ENCODE assay signal across 19 cellular contexts in the genomic region with DNA sequence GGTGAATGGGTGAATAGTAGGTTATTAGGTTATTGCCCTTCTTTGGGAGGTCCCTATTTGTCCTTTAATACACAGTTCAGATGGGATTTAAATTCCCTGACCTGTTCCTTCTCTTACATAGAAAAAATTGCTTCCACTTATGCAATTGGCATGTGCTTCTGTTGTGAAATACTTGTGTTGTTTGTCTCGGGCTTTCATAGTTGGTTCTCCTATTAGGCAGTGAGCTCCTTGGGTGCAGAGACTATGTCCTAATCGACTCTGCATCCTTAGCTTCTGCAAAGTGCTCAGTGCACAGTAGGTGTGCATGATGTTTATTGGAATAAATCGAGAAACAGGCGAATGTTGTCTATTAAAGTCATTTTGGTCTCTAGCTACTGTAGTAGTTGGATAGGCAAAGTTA. TPM values are rescaled to one million over a fixed set of nuclear protein-coding genes. Genes with fewer than 3 reads are reported as not detected.
DNase-seq lines count a peak whose midpoint lies in the region; ATAC-seq and TF ChIP-seq lines count a peak whose summit lies in the region.
"Had no signal": no experiment of that assay in that cellular context is flagged by ENCODE, and none has a peak within 500 bp of the region (broad histone marks: within the 10 kb centered on the region; RNA-seq: fewer than 3 reads in every experiment).

No MANE protein-coding gene starts in this region.

- peaks cover 13% of the 10 kb centered on the region for H3K9me3 Mint-ChIP-seq in MCF 10A (ENCODE audit: unreplicated experiment)
- peaks cover 6% of the 10 kb centered on the region for H3K9me3 Mint-ChIP-seq in activated T-cell treated with anti-CD3 and anti-CD28 coated beads, Interleukin-2, amount 50 U/mL, for 24 hours

- H3K9ac ChIP-seq in mammary epithelial cell (ENCODE audit: insufficient read depth, low read length) (no peak overlapping the region), adipocyte (ENCODE audit: low read length) (no peak overlapping the region)
- H3K9ac ChIP-seq: KMS-11 had no signal

- H3K9me3 ChIP-seq in mammary epithelial cell (replicated peaks; ENCODE audit: insufficient read depth, low read length) (peaks cover 2% of the 10 kb centered on the region), adipocyte (ENCODE audit: control insufficient read depth, low read length) (peaks cover 7% of the 10 kb centered on the region), left lung (peaks cover 0 to 22% of the 10 kb centered on the region in 2 donors), aorta (ENCODE audit: control insufficient read depth, low read length) (peaks cover 5% of the 10 kb centered on the region)

- no peaks in the 10 kb centered on the region for H4K20me1 ChIP-seq in mammary epithelial cell (ENCODE audit: insufficient read depth, low read length)

- H3K4me3 ChIP-seq in mammary epithelial cell (replicated peaks in 1 of 3; ENCODE audit: insufficient read depth in 1 of 3, low read depth in 2 of 3, low read length in 3 of 3) (no peak overlapping the region), adipocyte (ENCODE audit: low read length) (peak overlapping the region; percentile 81), left lung (no peak overlapping the region), aorta (ENCODE audit: low read length in 2 of 2) (no peak overlapping the region)

- H3K27ac ChIP-seq in mammary epithelial cell (ENCODE audit: insufficient read depth, low read depth, low read length), result no peak overlapping the region
- H3K27ac ChIP-seq in left lung, result no peak overlapping the region
- H3K27ac ChIP-seq in aorta (ENCODE audit: low read depth in 1 of 2, low read length in 2 of 2), result no peak overlapping the region
- H3K27ac ChIP-seq: cardiac muscle cell, KMS-11 had no signal

- ATAC-seq in left lung, result peak; percentile 49
- peak; percentile 36 for ATAC-seq in aorta (ENCODE audit: low FRiP score)

- in situ Hi-C loops in mammary epithelial cell (cut with MboI; ENCODE audit: low sequenced_read_pairs in 2 of 2), result no loop called here

- H3K4me1 ChIP-seq in mammary epithelial cell (ENCODE audit: insufficient read depth, low read length), result no peaks in the 10 kb centered on the region
- peaks cover 21% of the 10 kb centered on the region for H3K4me1 ChIP-seq in adipocyte (ENCODE audit: control insufficient read depth, insufficient read depth, low read length)
- peaks cover 5 to 20% of the 10 kb centered on the region in 2 donors for H3K4me1 ChIP-seq in left lung
- no peaks in the 10 kb centered on the region for H3K4me1 ChIP-seq in aorta (ENCODE audit: control insufficient read depth in 1 of 2, insufficient read depth in 2 of 2, low read length in 2 of 2)

- H3K36me3 ChIP-seq in mammary epithelial cell (ENCODE audit: insufficient read depth, low read length) (no peaks in the 10 kb centered on the region), adipocyte (ENCODE audit: control insufficient read depth, insufficient read depth, low read length, severe bottlenecking) (no peaks in the 10 kb centered on the region), left lung (no peaks in the 10 kb centered on the region), aorta (ENCODE audit: control insufficient read depth in 1 of 2, insufficient read depth in 2 of 2, low read length in 1 of 2) (no peaks in the 10 kb centered on the region)
- H3K36me3 ChIP-seq: cardiac muscle cell had no signal

- DNase-seq in MCF 10A (ENCODE audit: unreplicated experiment), result peak; percentile 51
- no peak for DNase-seq in mammary epithelial cell
- peak; percentile 75 for DNase-seq in adipocyte (ENCODE audit: low read depth)
- no peak for DNase-seq in left lung
- DNase-seq in aorta, result no peak
- no peak for DNase-seq in SHP77 (lab: John Stamatoyannopoulos, UW)
- no peak for DNase-seq in activated T-cell treated with anti-CD3 and anti-CD28 coated beads, Interleukin-2, amount 50 U/mL, for 24 hours
- no peak for DNase-seq in activated CD8-positive, alpha-beta memory T cell treated with anti-CD3 and anti-CD28 coated beads, Interleukin-2, amount 50 U/mL, for 4 hours
- DNase-seq: activated CD4-positive, CD25-positive, alpha-beta regulatory T cell treated with anti-CD3 and anti-CD28 coated beads, Interleukin-2, amount 50 U/mL, for 72 hours; activated naive CD4-positive, alpha-beta T cell treated with anti-CD3 and anti-CD28 coated beads, Interleukin-2, amount 50 U/mL, for 16 hours; effector CD4-positive, alpha-beta T cell; immature natural killer cell; NCI-H187 treated with DMSO at 0.1 percent for 48 hours; stimulated activated CD4-positive, alpha-beta T cell treated with anti-CD3 and anti-CD28 coated beads, Interleukin-12 subunit alpha, Interleukin-12 subunit beta, amount 100 ng/mL, for 4 hours had no signal

- WGBS in mammary epithelial cell (ENCODE audit: low coverage, missing lambda C conversion rate), result 36% methylated on average over 4 of the region's 4 CpGs
- WGBS in aorta, 2 donors, result 65 to 77% methylated on average over 4 of the region's 4 CpGs

- TF ChIP-seq CTCF in MCF 10A (IDR thresholded peaks at IDR 0.05; ENCODE audit: unreplicated experiment) (no peak), mammary epithelial cell (conservative IDR thresholded peaks at IDR 0.05 in 1 of 2, IDR thresholded peaks at IDR 0.05 in 1 of 2; ENCODE audit: extremely low read depth in 1 of 2, insufficient read depth in 1 of 2, low read depth in 1 of 2, low read length in 2 of 2) (no peak), left lung (IDR thresholded peaks at IDR 0.05) (no peak)

- no peak overlapping the region for H3K27ac Mint-ChIP-seq in MCF 10A (ENCODE audit: low read depth, unreplicated experiment)
- H3K27ac Mint-ChIP-seq in activated T-cell treated with anti-CD3 and anti-CD28 coated beads, Interleukin-2, amount 50 U/mL, for 24 hours, result no peak overlapping the region
- H3K27ac Mint-ChIP-seq: immature natural killer cell; T-helper 1 cell treated with Interleukin-12 subunit alpha and Interleukin-12 subunit beta and Interleukin-4 antibody, amounts not matched to agents 30 μg/mL and 1 μg/mL, for 36 hours had no signal

- no peak overlapping the region for H2AFZ ChIP-seq in mammary epithelial cell (ENCODE audit: low read depth, low read length)

- dilution Hi-C loops in mammary epithelial cell (cut with HindIII; ENCODE audit: low sequenced_read_pairs), result no loop called here

- peaks cover 28% of the 10 kb centered on the region for H3K27me3 ChIP-seq in mammary epithelial cell (ENCODE audit: insufficient read depth, low read length)
- H3K27me3 ChIP-seq in adipocyte (replicated peaks; ENCODE audit: control insufficient read depth, insufficient read depth, low read length), result peaks cover 3% of the 10 kb centered on the region
- peaks cover 35 to 46% of the 10 kb centered on the region in 2 donors for H3K27me3 ChIP-seq in left lung
- no peaks in the 10 kb centered on the region for H3K27me3 ChIP-seq in aorta (ENCODE audit: control insufficient read depth in 1 of 2, insufficient read depth in 2 of 2, low read length in 1 of 2)

- H3K79me2 ChIP-seq in mammary epithelial cell (ENCODE audit: insufficient read depth, low read length), result no peaks in the 10 kb centered on the region

- no peaks in the 10 kb centered on the region for H3K36me3 Mint-ChIP-seq in MCF 10A (ENCODE audit: insufficient read depth, unreplicated experiment)
- no peaks in the 10 kb centered on the region for H3K36me3 Mint-ChIP-seq in activated T-cell treated with anti-CD3 and anti-CD28 coated beads, Interleukin-2, amount 50 U/mL, for 24 hours (ENCODE audit: low read depth)

- H3K27me3 Mint-ChIP-seq in MCF 10A (ENCODE audit: insufficient read depth, unreplicated experiment), result peaks cover 50% of the 10 kb centered on the region
- peaks cover 52% of the 10 kb centered on the region for H3K27me3 Mint-ChIP-seq in activated T-cell treated with anti-CD3 and anti-CD28 coated beads, Interleukin-2, amount 50 U/mL, for 24 hours

- POLR2A ChIA-PET in MCF 10A (lab: Yijun Ruan, JAX), result no interaction called here

- peaks cover 5% of the 10 kb centered on the region for H3K4me1 Mint-ChIP-seq in MCF 10A (ENCODE audit: insufficient read depth, unreplicated experiment)
- no peaks in the 10 kb centered on the region for H3K4me1 Mint-ChIP-seq in activated T-cell treated with anti-CD3 and anti-CD28 coated beads, Interleukin-2, amount 50 U/mL, for 24 hours (ENCODE audit: low read depth)
- H3K4me1 Mint-ChIP-seq: immature natural killer cell had no signal

- H3K4me3 Mint-ChIP-seq in MCF 10A (ENCODE audit: unreplicated experiment), result no peak overlapping the region
- H3K4me3 Mint-ChIP-seq in activated T-cell treated with anti-CD3 and anti-CD28 coated beads, Interleukin-2, amount 50 U/mL, for 24 hours, result no peak overlapping the region
- H3K4me3 Mint-ChIP-seq: immature natural killer cell had no signal

- CTCF ChIA-PET in MCF 10A (lab: Yijun Ruan, JAX), result no interaction called here
- CTCF ChIA-PET in mammary epithelial cell (lab: Charles Lee; ENCODE audit: low non-redundant PET), result no interaction called here

- no TSS peak for BruUV-seq in MCF 10A (replicated peaks; lab: Mats Ljungman, UMichigan)
- BruUV-seq in mammary epithelial cell (replicated peaks; lab: Mats Ljungman, UMichigan), result no TSS peak

- no peak overlapping the region for H3K4me2 ChIP-seq in mammary epithelial cell (ENCODE audit: insufficient read depth, low read depth, low read length)
- H3K4me2 ChIP-seq: KMS-11 had no signal

- intact Hi-C loops in MCF 10A (cut with micrococcal nuclease), result no loop called here
- intact Hi-C loops in mammary epithelial cell (cut with micrococcal nuclease), result no loop called here
- intact Hi-C loops in left lung (cut with DNase I), result no loop called here
- intact Hi-C loops in aorta (cut with DNase I), result no loop called here

RNA-seq across cellular contexts. Expression of a gene that starts 1.3 kb away (rescaled TPM):
- total RNA-seq in MCF 10A (2022), result 2.8 and 3.3 TPM in 2 replicates
- 1 to 10 TPM in 1 of 2 donors, not detected in 1; 3.8 TPM for total RNA-seq in mammary epithelial cell
- 0.02 TPM for polyA plus RNA-seq in mammary epithelial cell
- polyA minus RNA-seq in mammary epithelial cell, result not detected
- total RNA-seq in left lung, result 10 to 100 TPM in 1 of 2 donors, 1 to 10 TPM in 1; 8.6 to 16.8 TPM
- total RNA-seq in aorta, result 10 to 100 TPM; 16.8 to 24.5 TPM
- 1 to 10 TPM; 4.8 to 8.2 TPM for polyA plus RNA-seq in aorta
- total RNA-seq: A172, G401 had no signal

Comparison
In these comparisons a context has a peak if more than half of its experiments do, and no peak if none do; other contexts are left out.
1. DNase-seq: peak in MCF 10A (single experiment) and adipocyte (single experiment); none in mammary epithelial cell (single experiment), left lung (0 of 2), aorta (0 of 2), SHP77 (0 of 2), activated T-cell treated with anti-CD3 and anti-CD28 coated beads, Interleukin-2, amount 50 U/mL, for 24 hours (single experiment) and activated CD8-positive, alpha-beta memory T cell treated with anti-CD3 and anti-CD28 coated beads, Interleukin-2, amount 50 U/mL, for 4 hours (single experiment).